Comparison of ENCODE assay signal across 28 cellular contexts in the genomic region with DNA sequence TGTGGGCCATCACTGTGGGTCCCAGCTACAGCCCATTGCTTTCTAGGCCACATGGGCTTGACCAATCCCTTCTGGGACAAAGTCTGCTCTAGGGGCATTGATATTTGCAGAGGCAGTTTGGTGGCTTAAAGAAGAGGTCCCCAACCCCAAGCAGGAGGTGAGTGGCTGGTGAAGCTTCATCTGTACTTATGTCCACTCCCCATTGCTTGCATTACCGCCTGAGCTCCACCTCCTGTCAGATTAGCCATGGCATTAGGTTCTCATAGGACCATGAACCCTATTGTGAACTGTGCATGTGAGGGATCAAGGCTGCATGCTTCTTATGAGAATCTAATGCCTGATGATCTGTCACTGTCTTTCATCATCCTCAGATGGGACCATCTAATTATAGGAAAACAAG.
"Had no signal": no experiment of that assay in that cellular context is flagged by ENCODE, and none has a peak within 500 bp of the region (broad histone marks: within the 10 kb centered on the region; RNA-seq: fewer than 3 reads in every experiment).

No MANE protein-coding gene starts in this region.

- H3K4me1 Mint-ChIP-seq: natural killer cell; stimulated activated effector memory CD8-positive, alpha-beta T cell treated with anti-CD3 and anti-CD28 coated beads, Interleukin-12 subunit alpha, Interleukin-12 subunit beta, amount 100 ng/mL, for 72 hours; stimulated activated naive B cell treated with anti-CD40 and anti-IgM and Interleukin-4, amounts not matched to agents 10 μg/mL and 1 μg/mL and 100 μg/mL, for 72 hours had no signal

- DNase-seq: natural killer cell; occipital lobe; ovary; posterior cingulate gyrus; psoas muscle; right cardiac atrium; right lobe of liver; sigmoid colon; small intestine; stimulated activated CD4-positive, alpha-beta T cell treated with anti-CD3 and anti-CD28 coated beads, Interleukin-15, amount 100 ng/mL, for 24 hours; stimulated activated CD4-positive, alpha-beta T cell treated with anti-CD3 and anti-CD28 coated beads, Interleukin-2, amount 100 ng/mL, for 24 hours; stimulated activated CD4-positive, alpha-beta T cell treated with anti-CD3 and anti-CD28 coated beads, Interleukin-2, amount 100 ng/mL, for 48 hours; stimulated activated CD4-positive, alpha-beta T cell treated with anti-CD3 and anti-CD28 coated beads, Interleukin-4, amount 100 ng/mL, for 24 hours; stimulated activated naive B cell treated with anti-CD40 and anti-IgM and Interleukin-4, amounts not matched to agents 10 μg/mL and 1 μg/mL and 100 μg/mL, for 72 hours; stimulated activated naive CD4-positive, alpha-beta T cell treated with Interleukin-2 at 50 U/mL for 16 hours; stomach; thyroid gland; trophoblast cell; upper lobe of left lung had no signal

- H3K36me3 Mint-ChIP-seq: natural killer cell; neural progenitor cell; stimulated activated effector memory CD8-positive, alpha-beta T cell treated with anti-CD3 and anti-CD28 coated beads, Interleukin-12 subunit alpha, Interleukin-12 subunit beta, amount 100 ng/mL, for 72 hours; stimulated activated naive B cell treated with anti-CD40 and anti-IgM and Interleukin-4, amounts not matched to agents 10 μg/mL and 1 μg/mL and 100 μg/mL, for 72 hours had no signal

- H3K9ac ChIP-seq: neural progenitor cell, parathyroid adenoma had no signal

- H3K4me3 ChIP-seq: neural progenitor cell, ovary, psoas muscle, right lobe of liver, sigmoid colon, stomach, thoracic aorta, thyroid gland, tibial nerve, upper lobe of left lung, vagina had no signal

- H3K9me3 ChIP-seq: ovary, psoas muscle, right lobe of liver, sigmoid colon, stomach, thoracic aorta, thyroid gland, tibial nerve, upper lobe of left lung, vagina had no signal

- H3K27me3 Mint-ChIP-seq: stimulated activated naive B cell treated with anti-CD40 and anti-IgM and Interleukin-4, amounts not matched to agents 10 μg/mL and 1 μg/mL and 100 μg/mL, for 72 hours; stimulated activated naive CD8-positive, alpha-beta T cell treated with anti-CD3 and anti-CD28 coated beads, Interleukin-15, Interleukin-2, amounts not matched to agents 100 ng/mL and 50 ng/mL, for 24 hours had no signal

- H3K4me3 Mint-ChIP-seq: natural killer cell; neural progenitor cell; stimulated activated effector memory CD8-positive, alpha-beta T cell treated with anti-CD3 and anti-CD28 coated beads, Interleukin-12 subunit alpha, Interleukin-12 subunit beta, amount 100 ng/mL, for 72 hours; stimulated activated naive B cell treated with anti-CD40 and anti-IgM and Interleukin-4, amounts not matched to agents 10 μg/mL and 1 μg/mL and 100 μg/mL, for 72 hours; stimulated activated naive CD8-positive, alpha-beta T cell treated with anti-CD3 and anti-CD28 coated beads, Interleukin-15, Interleukin-2, amounts not matched to agents 100 ng/mL and 50 ng/mL, for 24 hours had no signal

- H3K27ac ChIP-seq: neural progenitor cell, ovary, parathyroid adenoma, psoas muscle, right lobe of liver, sigmoid colon, stomach, thoracic aorta, thyroid gland, tibial nerve, upper lobe of left lung, vagina had no signal

- FAIRE-seq: small intestine, urothelium cell line had no signal

- H3K9me3 Mint-ChIP-seq: stimulated activated effector memory CD8-positive, alpha-beta T cell treated with anti-CD3 and anti-CD28 coated beads, Interleukin-12 subunit alpha, Interleukin-12 subunit beta, amount 100 ng/mL, for 72 hours; stimulated activated naive B cell treated with anti-CD40 and anti-IgM and Interleukin-4, amounts not matched to agents 10 μg/mL and 1 μg/mL and 100 μg/mL, for 72 hours; stimulated activated naive CD8-positive, alpha-beta T cell treated with anti-CD3 and anti-CD28 coated beads, Interleukin-15, Interleukin-2, amounts not matched to agents 100 ng/mL and 50 ng/mL, for 24 hours had no signal

- H2AFZ ChIP-seq: neural progenitor cell, parathyroid adenoma had no signal

- H3K4me2 ChIP-seq: neural progenitor cell had no signal

- H3K27ac Mint-ChIP-seq: natural killer cell; neural progenitor cell; progenitor cell of endocrine pancreas; stimulated activated effector memory CD8-positive, alpha-beta T cell treated with anti-CD3 and anti-CD28 coated beads, Interleukin-12 subunit alpha, Interleukin-12 subunit beta, amount 100 ng/mL, for 72 hours; stimulated activated naive B cell treated with anti-CD40 and anti-IgM and Interleukin-4, amounts not matched to agents 10 μg/mL and 1 μg/mL and 100 μg/mL, for 72 hours; stimulated activated naive CD8-positive, alpha-beta T cell treated with anti-CD3 and anti-CD28 coated beads, Interleukin-15, Interleukin-2, amounts not matched to agents 100 ng/mL and 50 ng/mL, for 24 hours had no signal

- H3K36me3 ChIP-seq: neural progenitor cell, ovary, right lobe of liver, sigmoid colon, stomach, thoracic aorta, thyroid gland, tibial nerve, upper lobe of left lung, vagina had no signal

- H3K4me1 ChIP-seq: parathyroid adenoma, psoas muscle, right lobe of liver, sigmoid colon, stomach, thyroid gland, tibial nerve, upper lobe of left lung, vagina had no signal

- H3K27me3 ChIP-seq: neural progenitor cell, ovary, right lobe of liver, sigmoid colon, stomach, thyroid gland, tibial nerve, upper lobe of left lung, vagina had no signal
